ENCODE assay signal across 1 cellular context in genomic region chr13:113399755-113400149, GRCh38.
TF ChIP-seq lines count a peak whose summit lies in the region.

No MANE protein-coding gene starts in this region.

TF ChIP-seq in IMR-90, 13 proteins besides CTCF, POLR2A, EP300 and RAD21:
- TF ChIP-seq RCOR1 (IDR thresholded peaks at IDR 0.05; ENCODE audit: insufficient replicate concordance, low read length) = no peak
- no peak for TF ChIP-seq MAZ (IDR thresholded peaks at IDR 0.05; ENCODE audit: borderline replicate concordance, low read depth, low read length)
- no peak for TF ChIP-seq ELK1 (IDR thresholded peaks at IDR 0.05; ENCODE audit: borderline replicate concordance, low read depth, low read length)
- TF ChIP-seq SMC3 (IDR thresholded peaks at IDR 0.05; ENCODE audit: low read depth, low read length) = no peak
- no peak for TF ChIP-seq NFE2L2 (IDR thresholded peaks at IDR 0.05; ENCODE audit: low read depth, low read length)
- TF ChIP-seq CEBPB (IDR thresholded peaks at IDR 0.05; ENCODE audit: low read depth, low read length) = no peak
- TF ChIP-seq CHD1 (IDR thresholded peaks at IDR 0.05; ENCODE audit: low read depth, low read length) = no peak
- no peak for TF ChIP-seq MXI1 (IDR thresholded peaks at IDR 0.05; ENCODE audit: borderline replicate concordance, low read depth, low read length)
- no peak for TF ChIP-seq USF2 (IDR thresholded peaks at IDR 0.05; ENCODE audit: low read depth, low read length)
- TF ChIP-seq FOS (IDR thresholded peaks at IDR 0.05; ENCODE audit: low read depth, low read length) = no peak
- TF ChIP-seq MAFK (IDR thresholded peaks at IDR 0.05; ENCODE audit: low read depth, low read length) = no peak
- no peak for TF ChIP-seq RFX5 (IDR thresholded peaks at IDR 0.05; ENCODE audit: low read depth, low read length)
- no peak for TF ChIP-seq BHLHE40 (IDR thresholded peaks at IDR 0.05; ENCODE audit: low read depth, low read length)
